13 cellular contexts compared by ENCODE assay signal in genomic region chr21:34894401-34894800, GRCh38.
DNase-seq lines count a peak whose midpoint lies in the region; ATAC-seq and TF ChIP-seq lines count a peak whose summit lies in the region.
"Had no signal": no experiment of that assay in that cellular context is flagged by ENCODE, and none has a peak within 500 bp of the region (broad histone marks: within the 10 kb centered on the region; RNA-seq: fewer than 3 reads in every experiment).

No MANE protein-coding gene starts in this region.

- peaks cover 6% of the 10 kb centered on the region for H3K36me3 Mint-ChIP-seq in activated CD8-positive, alpha-beta T cell treated with anti-CD3 and anti-CD28 coated beads, Interleukin-2, amount 10 ng/mL, durations not matched to agents 7 days and 5 days (ENCODE audit: low read depth)
- peaks cover 10% of the 10 kb centered on the region for H3K36me3 Mint-ChIP-seq in activated CD8-positive, alpha-beta T cell treated with anti-CD3 and anti-CD28 coated beads for 36 hours (ENCODE audit: low read depth)
- peaks cover 3% of the 10 kb centered on the region for H3K36me3 Mint-ChIP-seq in T-helper 17 cell (ENCODE audit: low read depth)
- H3K36me3 Mint-ChIP-seq in stimulated activated effector memory CD8-positive, alpha-beta T cell treated with anti-CD3 and anti-CD28 coated beads, Interleukin-12 subunit alpha, Interleukin-12 subunit beta, amount 100 ng/mL, for 72 hours: peaks cover 7% of the 10 kb centered on the region

- peaks cover 26% of the 10 kb centered on the region for H3K27me3 Mint-ChIP-seq in activated CD8-positive, alpha-beta T cell treated with anti-CD3 and anti-CD28 coated beads, Interleukin-2, amount 10 ng/mL, durations not matched to agents 7 days and 5 days (ENCODE audit: low read depth)
- H3K27me3 Mint-ChIP-seq in activated CD8-positive, alpha-beta T cell treated with anti-CD3 and anti-CD28 coated beads for 36 hours: no peaks in the 10 kb centered on the region
- no peaks in the 10 kb centered on the region for H3K27me3 Mint-ChIP-seq in T-helper 17 cell

- peaks cover 67% of the 10 kb centered on the region for H3K4me1 ChIP-seq in DND-41 (ENCODE audit: insufficient read depth, low read length)
- peaks cover 0 to 22% of the 10 kb centered on the region in 2 donors for H3K4me1 ChIP-seq in left lung

- no peak for TF ChIP-seq CTCF in activated CD8-positive, alpha-beta T cell treated with anti-CD3 and anti-CD28 coated beads for 36 hours (IDR thresholded peaks at IDR 0.05)
- TF ChIP-seq CTCF in DND-41 (IDR thresholded peaks at IDR 0.05; ENCODE audit: borderline replicate concordance, extremely low read depth, low read length, poor library complexity, severe bottlenecking): no peak
- TF ChIP-seq CTCF in left lung (IDR thresholded peaks at IDR 0.05): no peak

- H3K4me3 ChIP-seq in DND-41 (ENCODE audit: low read depth in 1 of 2, low read length in 2 of 2) (no peak overlapping the region), left lung (no peak overlapping the region)

- H3K4me3 Mint-ChIP-seq in activated CD8-positive, alpha-beta T cell treated with anti-CD3 and anti-CD28 coated beads, Interleukin-2, amount 10 ng/mL, durations not matched to agents 7 days and 5 days: no peak overlapping the region
- no peak overlapping the region for H3K4me3 Mint-ChIP-seq in activated CD8-positive, alpha-beta T cell treated with anti-CD3 and anti-CD28 coated beads for 36 hours
- H3K4me3 Mint-ChIP-seq in T-helper 17 cell: no peak overlapping the region
- H3K4me3 Mint-ChIP-seq in stimulated activated effector memory CD8-positive, alpha-beta T cell treated with anti-CD3 and anti-CD28 coated beads, Interleukin-12 subunit alpha, Interleukin-12 subunit beta, amount 100 ng/mL, for 72 hours: no peak overlapping the region

- H3K9me3 Mint-ChIP-seq in activated CD8-positive, alpha-beta T cell treated with anti-CD3 and anti-CD28 coated beads, Interleukin-2, amount 10 ng/mL, durations not matched to agents 7 days and 5 days (ENCODE audit: insufficient read depth): peaks cover 4% of the 10 kb centered on the region
- H3K9me3 Mint-ChIP-seq in activated CD8-positive, alpha-beta T cell treated with anti-CD3 and anti-CD28 coated beads for 36 hours: peaks cover 14% of the 10 kb centered on the region
- H3K9me3 Mint-ChIP-seq in stimulated activated effector memory CD8-positive, alpha-beta T cell treated with anti-CD3 and anti-CD28 coated beads, Interleukin-12 subunit alpha, Interleukin-12 subunit beta, amount 100 ng/mL, for 72 hours: no peaks in the 10 kb centered on the region

- H3K27me3 ChIP-seq in DND-41 (ENCODE audit: insufficient read depth, low read length, poor library complexity) (no peaks in the 10 kb centered on the region), left lung (peaks cover 6 to 40% of the 10 kb centered on the region in 2 donors)

- ATAC-seq in activated CD8-positive, alpha-beta T cell treated with anti-CD3 and anti-CD28 coated beads, Interleukin-2, amount 10 ng/mL, durations not matched to agents 7 days and 5 days: no peak
- no peak for ATAC-seq in activated CD8-positive, alpha-beta T cell treated with anti-CD3 and anti-CD28 coated beads for 36 hours
- ATAC-seq in DND-41 (ENCODE audit: insufficient read depth, low read depth) (no peak), T-helper 17 cell (no peak), left lung (no peak)
- ATAC-seq in stimulated activated effector memory CD8-positive, alpha-beta T cell treated with anti-CD3 and anti-CD28 coated beads, Interleukin-12 subunit alpha, Interleukin-12 subunit beta, amount 100 ng/mL, for 72 hours: no peak
- ATAC-seq: PC-3 had no signal

- H3K4me1 Mint-ChIP-seq in activated CD8-positive, alpha-beta T cell treated with anti-CD3 and anti-CD28 coated beads, Interleukin-2, amount 10 ng/mL, durations not matched to agents 7 days and 5 days (ENCODE audit: low read depth): peaks cover 19% of the 10 kb centered on the region
- peaks cover 55% of the 10 kb centered on the region for H3K4me1 Mint-ChIP-seq in activated CD8-positive, alpha-beta T cell treated with anti-CD3 and anti-CD28 coated beads for 36 hours (ENCODE audit: low read depth)
- peaks cover 36% of the 10 kb centered on the region for H3K4me1 Mint-ChIP-seq in T-helper 17 cell
- peaks cover 44% of the 10 kb centered on the region for H3K4me1 Mint-ChIP-seq in stimulated activated effector memory CD8-positive, alpha-beta T cell treated with anti-CD3 and anti-CD28 coated beads, Interleukin-12 subunit alpha, Interleukin-12 subunit beta, amount 100 ng/mL, for 72 hours

- H2AFZ ChIP-seq in DND-41 (ENCODE audit: low read depth, low read length): no peak overlapping the region

- peak overlapping the region; percentile 71 for H3K27ac ChIP-seq in DND-41 (ENCODE audit: low read length)
- H3K27ac ChIP-seq in left lung: no peak overlapping the region

- peaks cover 12% of the 10 kb centered on the region for H4K20me1 ChIP-seq in DND-41 (ENCODE audit: insufficient read depth, low read length)

- 0 out of 2 replicates have a peak overlapping the region, but pooled peaks have one; percentile 26 for H3K4me2 ChIP-seq in DND-41 (ENCODE audit: insufficient read depth, low read length)

- intact Hi-C loops in activated CD8-positive, alpha-beta T cell treated with anti-CD3 and anti-CD28 coated beads for 36 hours (cut with micrococcal nuclease): loop anchor here (5.0 kb wide), 1 partner anchor 93 kb away; no protein-coding TSS in a partner anchor
- intact Hi-C loops in left lung (cut with DNase I): no loop called here

- POLR2A ChIA-PET in activated CD8-positive, alpha-beta T cell treated with anti-CD3 and anti-CD28 coated beads, Interleukin-2, amount 10 ng/mL, durations not matched to agents 7 days and 5 days (lab: Charles Lee): no interaction called here
- POLR2A ChIA-PET in activated CD8-positive, alpha-beta T cell treated with anti-CD3 and anti-CD28 coated beads for 36 hours (lab: Charles Lee): interaction anchor here (1.3 to 2.5 kb wide), 2 partner anchors 13 to 131 kb away, joined by 4 to 8 read pairs; no protein-coding TSS in a partner anchor

- peak; percentile 12 for DNase-seq in activated CD8-positive, alpha-beta T cell treated with anti-CD3 and anti-CD28 coated beads, Interleukin-2, amount 10 ng/mL, durations not matched to agents 7 days and 5 days
- no peak for DNase-seq in activated CD8-positive, alpha-beta T cell treated with anti-CD3 and anti-CD28 coated beads for 36 hours
- DNase-seq in DND-41 (peak; percentile 24), T-helper 17 cell (no peak), left lung (no peak), OCI-M2 (lab: John Stamatoyannopoulos, UW; ENCODE audit: unreplicated experiment) (no peak)
- DNase-seq in stimulated activated effector memory CD8-positive, alpha-beta T cell treated with anti-CD3 and anti-CD28 coated beads, Interleukin-12 subunit alpha, Interleukin-12 subunit beta, amount 100 ng/mL, for 72 hours (ENCODE audit: low spot score in 2 of 2): peak in 1 of 2 donors; percentile 44
- DNase-seq: DMS 273 treated with DMSO at 0.1 percent for 48 hours, HCEC 1CT, NCI-H1417, NCI-H2029, NCI-H69, PC-3 had no signal

- H3K27ac Mint-ChIP-seq in activated CD8-positive, alpha-beta T cell treated with anti-CD3 and anti-CD28 coated beads, Interleukin-2, amount 10 ng/mL, durations not matched to agents 7 days and 5 days: no peak overlapping the region
- no peak overlapping the region for H3K27ac Mint-ChIP-seq in activated CD8-positive, alpha-beta T cell treated with anti-CD3 and anti-CD28 coated beads for 36 hours
- peak overlapping the region; percentile 43 for H3K27ac Mint-ChIP-seq in T-helper 17 cell
- peak overlapping the region; percentile 9 for H3K27ac Mint-ChIP-seq in stimulated activated effector memory CD8-positive, alpha-beta T cell treated with anti-CD3 and anti-CD28 coated beads, Interleukin-12 subunit alpha, Interleukin-12 subunit beta, amount 100 ng/mL, for 72 hours

- H3K9me3 ChIP-seq in DND-41 (ENCODE audit: insufficient read depth, low read length, severe bottlenecking) (peaks cover 16% of the 10 kb centered on the region), T-helper 17 cell (ENCODE audit: control insufficient read depth, low read length, poor library complexity, severe bottlenecking) (no peaks in the 10 kb centered on the region), left lung (peaks cover 0 to 14% of the 10 kb centered on the region in 2 donors)

- H3K9ac ChIP-seq in DND-41 (ENCODE audit: low read depth, low read length): no peak overlapping the region

- H3K79me2 ChIP-seq in DND-41 (ENCODE audit: insufficient read depth, low read length): peaks cover 99% of the 10 kb centered on the region

- peaks cover 40% of the 10 kb centered on the region for H3K36me3 ChIP-seq in DND-41 (ENCODE audit: insufficient read depth, low read length)
- no peaks in the 10 kb centered on the region for H3K36me3 ChIP-seq in left lung

- CTCF ChIA-PET in activated CD8-positive, alpha-beta T cell treated with anti-CD3 and anti-CD28 coated beads, Interleukin-2, amount 10 ng/mL, durations not matched to agents 7 days and 5 days (lab: Charles Lee): interaction anchor here (2.4 to 8.9 kb wide), 2 partner anchors 95 to 155 kb away, joined by 8 to 106 read pairs; partner anchors contain the start of gene RUNX1
- CTCF ChIA-PET in activated CD8-positive, alpha-beta T cell treated with anti-CD3 and anti-CD28 coated beads for 36 hours (lab: Charles Lee): interaction anchor here (0.8 to 3.3 kb wide), 3 partner anchors 40 to 149 kb away, joined by 3 to 14 read pairs (median 5); no protein-coding TSS in a partner anchor

Comparison
In these comparisons a context has a peak if more than half of its experiments do, and no peak if none do; other contexts are left out.
1. DNase-seq: peak in activated CD8-positive, alpha-beta T cell treated with anti-CD3 and anti-CD28 coated beads, Interleukin-2, amount 10 ng/mL, durations not matched to agents 7 days and 5 days (single experiment) and DND-41 (single experiment); none in activated CD8-positive, alpha-beta T cell treated with anti-CD3 and anti-CD28 coated beads for 36 hours (single experiment), T-helper 17 cell (0 of 3), left lung (0 of 2) and OCI-M2 (single experiment).
2. H3K27ac Mint-ChIP-seq: peak in T-helper 17 cell (single experiment) and stimulated activated effector memory CD8-positive, alpha-beta T cell treated with anti-CD3 and anti-CD28 coated beads, Interleukin-12 subunit alpha, Interleukin-12 subunit beta, amount 100 ng/mL, for 72 hours (single experiment); none in activated CD8-positive, alpha-beta T cell treated with anti-CD3 and anti-CD28 coated beads, Interleukin-2, amount 10 ng/mL, durations not matched to agents 7 days and 5 days (single experiment) and activated CD8-positive, alpha-beta T cell treated with anti-CD3 and anti-CD28 coated beads for 36 hours (single experiment).